Comparison of ENCODE assay signal across 1 cellular context in the genomic region with DNA sequence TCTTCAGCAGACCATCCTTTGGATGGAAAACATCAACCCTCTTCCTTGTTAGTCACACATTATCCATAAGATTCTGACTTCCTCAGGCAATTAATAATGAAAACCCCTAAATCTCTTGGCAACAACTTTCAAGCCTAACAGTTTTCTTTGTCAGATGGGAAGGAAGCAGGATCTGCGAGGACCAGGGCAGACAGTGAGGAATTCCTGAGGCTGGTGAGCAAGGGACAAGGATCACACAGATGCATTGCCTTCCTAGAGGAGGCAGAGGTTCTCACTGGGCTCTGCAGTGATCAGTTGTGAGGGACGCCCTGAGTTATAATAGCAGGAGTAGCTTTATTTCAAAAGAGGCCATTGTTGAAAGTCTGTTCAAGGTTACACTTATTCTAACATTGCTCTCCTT.
TF ChIP-seq lines count a peak whose summit lies in the region.

No MANE protein-coding gene starts in this region.

TF ChIP-seq in K562, 482 proteins besides CTCF, POLR2A, EP300 and RAD21 (continued from another document):
- TF ChIP-seq, protein P1, sequence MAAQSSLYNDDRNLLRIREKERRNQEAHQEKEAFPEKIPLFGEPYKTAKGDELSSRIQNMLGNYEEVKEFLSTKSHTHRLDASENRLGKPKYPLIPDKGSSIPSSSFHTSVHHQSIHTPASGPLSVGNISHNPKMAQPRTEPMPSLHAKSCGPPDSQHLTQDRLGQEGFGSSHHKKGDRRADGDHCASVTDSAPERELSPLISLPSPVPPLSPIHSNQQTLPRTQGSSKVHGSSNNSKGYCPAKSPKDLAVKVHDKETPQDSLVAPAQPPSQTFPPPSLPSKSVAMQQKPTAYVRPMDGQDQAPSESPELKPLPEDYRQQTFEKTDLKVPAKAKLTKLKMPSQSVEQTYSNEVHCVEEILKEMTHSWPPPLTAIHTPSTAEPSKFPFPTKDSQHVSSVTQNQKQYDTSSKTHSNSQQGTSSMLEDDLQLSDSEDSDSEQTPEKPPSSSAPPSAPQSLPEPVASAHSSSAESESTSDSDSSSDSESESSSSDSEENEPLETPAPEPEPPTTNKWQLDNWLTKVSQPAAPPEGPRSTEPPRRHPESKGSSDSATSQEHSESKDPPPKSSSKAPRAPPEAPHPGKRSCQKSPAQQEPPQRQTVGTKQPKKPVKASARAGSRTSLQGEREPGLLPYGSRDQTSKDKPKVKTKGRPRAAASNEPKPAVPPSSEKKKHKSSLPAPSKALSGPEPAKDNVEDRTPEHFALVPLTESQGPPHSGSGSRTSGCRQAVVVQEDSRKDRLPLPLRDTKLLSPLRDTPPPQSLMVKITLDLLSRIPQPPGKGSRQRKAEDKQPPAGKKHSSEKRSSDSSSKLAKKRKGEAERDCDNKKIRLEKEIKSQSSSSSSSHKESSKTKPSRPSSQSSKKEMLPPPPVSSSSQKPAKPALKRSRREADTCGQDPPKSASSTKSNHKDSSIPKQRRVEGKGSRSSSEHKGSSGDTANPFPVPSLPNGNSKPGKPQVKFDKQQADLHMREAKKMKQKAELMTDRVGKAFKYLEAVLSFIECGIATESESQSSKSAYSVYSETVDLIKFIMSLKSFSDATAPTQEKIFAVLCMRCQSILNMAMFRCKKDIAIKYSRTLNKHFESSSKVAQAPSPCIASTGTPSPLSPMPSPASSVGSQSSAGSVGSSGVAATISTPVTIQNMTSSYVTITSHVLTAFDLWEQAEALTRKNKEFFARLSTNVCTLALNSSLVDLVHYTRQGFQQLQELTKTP (IDR thresholded peaks at IDR 0.05; ENCODE audit: low read depth in 1 of 2, partially characterized antibody in 2 of 2): no peak
- TF ChIP-seq SIRT6 (IDR thresholded peaks at IDR 0.05; ENCODE audit: low read depth, low read length): no peak
- TF ChIP-seq PURB (CRISPR knock-in tag; IDR thresholded peaks at IDR 0.05; ENCODE audit: low read depth): no peak
- TF ChIP-seq RAD51 (IDR thresholded peaks at IDR 0.05; ENCODE audit: borderline replicate concordance, low read depth): no peak
- TF ChIP-seq, protein P2, sequence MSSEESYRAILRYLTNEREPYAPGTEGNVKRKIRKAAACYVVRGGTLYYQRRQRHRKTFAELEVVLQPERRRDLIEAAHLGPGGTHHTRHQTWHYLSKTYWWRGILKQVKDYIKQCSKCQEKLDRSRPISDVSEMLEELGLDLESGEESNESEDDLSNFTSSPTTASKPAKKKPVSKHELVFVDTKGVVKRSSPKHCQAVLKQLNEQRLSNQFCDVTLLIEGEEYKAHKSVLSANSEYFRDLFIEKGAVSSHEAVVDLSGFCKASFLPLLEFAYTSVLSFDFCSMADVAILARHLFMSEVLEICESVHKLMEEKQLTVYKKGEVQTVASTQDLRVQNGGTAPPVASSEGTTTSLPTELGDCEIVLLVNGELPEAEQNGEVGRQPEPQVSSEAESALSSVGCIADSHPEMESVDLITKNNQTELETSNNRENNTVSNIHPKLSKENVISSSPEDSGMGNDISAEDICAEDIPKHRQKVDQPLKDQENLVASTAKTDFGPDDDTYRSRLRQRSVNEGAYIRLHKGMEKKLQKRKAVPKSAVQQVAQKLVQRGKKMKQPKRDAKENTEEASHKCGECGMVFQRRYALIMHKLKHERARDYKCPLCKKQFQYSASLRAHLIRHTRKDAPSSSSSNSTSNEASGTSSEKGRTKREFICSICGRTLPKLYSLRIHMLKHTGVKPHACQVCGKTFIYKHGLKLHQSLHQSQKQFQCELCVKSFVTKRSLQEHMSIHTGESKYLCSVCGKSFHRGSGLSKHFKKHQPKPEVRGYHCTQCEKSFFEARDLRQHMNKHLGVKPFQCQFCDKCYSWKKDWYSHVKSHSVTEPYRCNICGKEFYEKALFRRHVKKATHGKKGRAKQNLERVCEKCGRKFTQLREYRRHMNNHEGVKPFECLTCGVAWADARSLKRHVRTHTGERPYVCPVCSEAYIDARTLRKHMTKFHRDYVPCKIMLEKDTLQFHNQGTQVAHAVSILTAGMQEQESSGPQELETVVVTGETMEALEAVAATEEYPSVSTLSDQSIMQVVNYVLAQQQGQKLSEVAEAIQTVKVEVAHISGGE (CRISPR knock-in tag; IDR thresholded peaks at IDR 0.05): no peak
- TF ChIP-seq CHCHD3 (CRISPR knock-in tag; IDR thresholded peaks at IDR 0.05): no peak
- TF ChIP-seq, protein P3, sequence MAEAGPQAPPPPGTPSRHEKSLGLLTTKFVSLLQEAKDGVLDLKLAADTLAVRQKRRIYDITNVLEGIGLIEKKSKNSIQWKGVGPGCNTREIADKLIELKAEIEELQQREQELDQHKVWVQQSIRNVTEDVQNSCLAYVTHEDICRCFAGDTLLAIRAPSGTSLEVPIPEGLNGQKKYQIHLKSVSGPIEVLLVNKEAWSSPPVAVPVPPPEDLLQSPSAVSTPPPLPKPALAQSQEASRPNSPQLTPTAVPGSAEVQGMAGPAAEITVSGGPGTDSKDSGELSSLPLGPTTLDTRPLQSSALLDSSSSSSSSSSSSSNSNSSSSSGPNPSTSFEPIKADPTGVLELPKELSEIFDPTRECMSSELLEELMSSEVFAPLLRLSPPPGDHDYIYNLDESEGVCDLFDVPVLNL (CRISPR knock-in tag; IDR thresholded peaks at IDR 0.05; ENCODE audit: low read depth): no peak
- no peak for TF ChIP-seq ARID2 (IDR thresholded peaks at IDR 0.05)
- TF ChIP-seq NR4A1 (CRISPR knock-in tag; IDR thresholded peaks at IDR 0.05): no peak
- no peak for TF ChIP-seq NR4A1 (tag; IDR thresholded peaks at IDR 0.05)
- TF ChIP-seq CXXC5 (CRISPR knock-in tag; IDR thresholded peaks at IDR 0.05): no peak
- no peak for TF ChIP-seq CBFA2T3 (IDR thresholded peaks at IDR 0.05)
- no peak for TF ChIP-seq MAFG (tag; conservative IDR thresholded peaks at IDR 0.05)
- TF ChIP-seq RFX5 (IDR thresholded peaks at IDR 0.05; ENCODE audit: low read depth, low read length): no peak
